Comparison of ENCODE assay signal across 12 cellular contexts in the genomic region with DNA sequence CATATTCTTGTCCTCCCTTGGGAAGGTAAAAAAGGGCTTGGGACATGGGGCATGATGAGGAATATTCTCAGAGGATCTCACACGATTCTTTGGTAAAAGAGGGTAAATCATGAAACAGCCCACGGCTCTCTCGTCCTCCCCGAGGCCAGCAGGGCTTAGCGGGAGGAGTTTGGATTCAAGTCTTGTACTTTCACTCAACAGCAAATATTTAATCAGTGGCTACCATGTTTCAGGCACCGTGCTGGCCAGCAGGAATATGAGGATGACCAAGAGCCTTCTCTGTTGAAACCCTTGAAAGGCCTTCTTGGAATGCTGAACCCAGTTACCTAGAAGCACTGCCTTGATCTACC. TPM values are rescaled to one million over a fixed set of nuclear protein-coding genes. Genes with fewer than 3 reads are reported as not detected.
DNase-seq lines count a peak whose midpoint lies in the region; ATAC-seq, FAIRE-seq and TF ChIP-seq lines count a peak whose summit lies in the region.
"Had no signal": no experiment of that assay in that cellular context is flagged by ENCODE, and none has a peak within 500 bp of the region (broad histone marks: within the 10 kb centered on the region; RNA-seq: fewer than 3 reads in every experiment).

No MANE protein-coding gene starts in this region.

- intact Hi-C loops in activated CD4-positive, alpha-beta memory T cell treated with anti-CD3 and anti-CD28 coated beads for 36 hours (cut with micrococcal nuclease): no loop called here

- CTCF ChIA-PET in activated CD4-positive, alpha-beta memory T cell treated with anti-CD3 and anti-CD28 coated beads for 36 hours (lab: Charles Lee): interaction anchor here (0.7 to 1.6 kb wide), 6 partner anchors 10 to 172 kb away, joined by 3 to 4 read pairs (median 3); a partner anchor contains a TSS

- H3K9me3 Mint-ChIP-seq in activated CD4-positive, alpha-beta memory T cell treated with anti-CD3 and anti-CD28 coated beads for 36 hours: no peaks in the 10 kb centered on the region

- no peak for TF ChIP-seq CTCF in foreskin keratinocyte (conservative IDR thresholded peaks at IDR 0.05)

- H3F3A ChIP-seq in GM23248 (ENCODE audit: insufficient read depth): peaks cover 63% of the 10 kb centered on the region

- H3K4me3 Mint-ChIP-seq in activated CD4-positive, alpha-beta memory T cell treated with anti-CD3 and anti-CD28 coated beads for 36 hours: peak overlapping the region; percentile 53

- FAIRE-seq in small intestine (lab: Jason Lieb, UNC): no peak

- ATAC-seq in foreskin keratinocyte (no peak), GM19455 (IDR thresholded peaks at IDR 0.05; ENCODE audit: unreplicated experiment) (no peak), HG03442 (IDR thresholded peaks at IDR 0.05; ENCODE audit: unreplicated experiment) (no peak)

- H4K20me1 ChIP-seq in GM23248 (ENCODE audit: insufficient read depth): no peaks in the 10 kb centered on the region

- H3K4me1 Mint-ChIP-seq in activated CD4-positive, alpha-beta memory T cell treated with anti-CD3 and anti-CD28 coated beads for 36 hours (ENCODE audit: low read depth): peaks cover 84% of the 10 kb centered on the region

- in situ Hi-C loops in GM23248 (cut with MboI): no loop called here

- H3K36me3 Mint-ChIP-seq in activated CD4-positive, alpha-beta memory T cell treated with anti-CD3 and anti-CD28 coated beads for 36 hours: peaks cover 64% of the 10 kb centered on the region

- no peak for DNase-seq in GM23248
- no peak for DNase-seq in activated CD4-positive, alpha-beta memory T cell treated with anti-CD3 and anti-CD28 coated beads for 36 hours
- no peak for DNase-seq in foreskin keratinocyte
- DNase-seq in small intestine: no peak
- no peak for DNase-seq in GM03348 (ENCODE audit: low spot score)
- DNase-seq in NCI-H2107 (lab: John Stamatoyannopoulos, UW): no peak
- DNase-seq: mesendoderm, NCI-H524, WERI-Rb-1 had no signal

- no peaks in the 10 kb centered on the region for H3K27me3 Mint-ChIP-seq in activated CD4-positive, alpha-beta memory T cell treated with anti-CD3 and anti-CD28 coated beads for 36 hours

- peaks cover 91% of the 10 kb centered on the region for H3K79me2 ChIP-seq in GM23248 (ENCODE audit: insufficient read depth)

- 37 to 41% methylated on average over 6 of the region's 6 CpGs for WGBS in GM23248 (ENCODE audit: low coverage in 1 of 2, low lambda C conversion rate in 2 of 2, missing lambda C conversion rate in 2 of 2), 2 experiments
- 41 to 57% (median 43%) methylated on average over 6 of the region's 6 CpGs for WGBS in small intestine, 3 donors

- H3K27ac Mint-ChIP-seq in activated CD4-positive, alpha-beta memory T cell treated with anti-CD3 and anti-CD28 coated beads for 36 hours: peak overlapping the region; percentile 97

- H3K36me3 ChIP-seq in GM23248 (ENCODE audit: low read depth) (no peaks in the 10 kb centered on the region), small intestine (ENCODE audit: control insufficient read depth in 2 of 2, insufficient read depth in 2 of 2, low read length in 2 of 2) (no peaks in the 10 kb centered on the region)

- H3K9me3 ChIP-seq in GM23248 (ENCODE audit: low read depth): no peaks in the 10 kb centered on the region
- H3K9me3 ChIP-seq in small intestine (ENCODE audit: control insufficient read depth, low read depth): no peaks in the 10 kb centered on the region

- H3K27me3 ChIP-seq in GM23248 (replicated peaks; ENCODE audit: insufficient read depth): no peaks in the 10 kb centered on the region
- H3K27me3 ChIP-seq in foreskin keratinocyte: no peaks in the 10 kb centered on the region
- no peaks in the 10 kb centered on the region for H3K27me3 ChIP-seq in small intestine (ENCODE audit: control insufficient read depth in 2 of 2, insufficient read depth in 2 of 2, low read length in 2 of 2)

- H3K9me2 ChIP-seq in GM23248 (ENCODE audit: insufficient read depth): no peaks in the 10 kb centered on the region

- H3K27ac ChIP-seq in GM23248 (peak overlapping the region; percentile 92), foreskin keratinocyte (peak overlapping the region; percentile 23), small intestine (ENCODE audit: low read depth in 1 of 2, low read length in 1 of 2) (peak overlapping the region; percentile 69 to 82)
- H3K27ac ChIP-seq: WERI-Rb-1 had no signal

- H3K4me1 ChIP-seq in GM23248 (ENCODE audit: insufficient read depth): peaks cover 73% of the 10 kb centered on the region
- H3K4me1 ChIP-seq in foreskin keratinocyte: peaks cover 24% of the 10 kb centered on the region
- peaks cover 30 to 48% of the 10 kb centered on the region in 2 donors for H3K4me1 ChIP-seq in small intestine (ENCODE audit: control insufficient read depth in 2 of 2, insufficient read depth in 1 of 2, low read depth in 1 of 2, low read length in 1 of 2)

- POLR2A ChIA-PET in activated CD4-positive, alpha-beta memory T cell treated with anti-CD3 and anti-CD28 coated beads for 36 hours (lab: Charles Lee): interaction anchor here (0.8 to 4.0 kb wide), 4 partner anchors 9 to 160 kb away, joined by 3 to 41 read pairs (median 4); a partner anchor contains a TSS

- peak overlapping the region; percentile 61 for H3K4me2 ChIP-seq in GM23248 (ENCODE audit: unreplicated experiment)

- peak overlapping the region; percentile 70 for H3K9ac ChIP-seq in GM23248

- no peak overlapping the region for H2AFZ ChIP-seq in GM23248

- H3K4me3 ChIP-seq in GM23248 (peak overlapping the region; percentile 25), small intestine (ENCODE audit: low read depth in 1 of 2, low read length in 2 of 2) (no peak overlapping the region)

RNA-seq across cellular contexts. Expression of a gene that starts 8.8 kb away (rescaled TPM):
- 3.0 and 4.2 TPM in 2 replicates for total RNA-seq in GM23248 (2014; rRNA removed; shearing (Covaris generic))
- polyA plus RNA-seq in GM23248 (2016; fragmentation: Nextera tagmentation; extraction: Ambion mirVana) (2.7 and 3.4 TPM in 2 replicates), foreskin keratinocyte (4.8 and 7.1 TPM in 2 replicates), small intestine (10 to 100 TPM; 10.8 to 19.2 (median 11.3) TPM)
- 10 to 100 TPM; 62.9 to 65.0 TPM for total RNA-seq in activated CD4-positive, alpha-beta memory T cell treated with anti-CD3 and anti-CD28 coated beads for 36 hours
- total RNA-seq in foreskin keratinocyte: 4.5 and 6.4 TPM in 2 replicates

RNA-seq across cellular contexts. Expression of a gene that starts 46.1 kb away (rescaled TPM):
- total RNA-seq in GM23248 (2014; rRNA removed; shearing (Covaris generic)): not detected in 2 replicates
- polyA plus RNA-seq in GM23248 (2016; fragmentation: Nextera tagmentation; extraction: Ambion mirVana) (not detected in 2 replicates), foreskin keratinocyte (not detected in 2 replicates), small intestine (under 1 TPM in 1 of 3 donors, not detected in 2; 0.04 TPM)
- total RNA-seq in activated CD4-positive, alpha-beta memory T cell treated with anti-CD3 and anti-CD28 coated beads for 36 hours: under 1 TPM in 1 of 2 experiments, not detected in 1; 0.12 TPM
- not detected in 2 replicates for total RNA-seq in foreskin keratinocyte
- total RNA-seq: dermis microvascular lymphatic vessel endothelial cell had no signal

Comparison
In these comparisons a context has a peak if more than half of its experiments do, and no peak if none do; other contexts are left out.
1. H3K27ac ChIP-seq: peak in every context shown above with its lines; median percentile 92 in GM23248; 76 in small intestine; 23 in foreskin keratinocyte.